22 cellular contexts compared by ENCODE assay signal in the genomic region with DNA sequence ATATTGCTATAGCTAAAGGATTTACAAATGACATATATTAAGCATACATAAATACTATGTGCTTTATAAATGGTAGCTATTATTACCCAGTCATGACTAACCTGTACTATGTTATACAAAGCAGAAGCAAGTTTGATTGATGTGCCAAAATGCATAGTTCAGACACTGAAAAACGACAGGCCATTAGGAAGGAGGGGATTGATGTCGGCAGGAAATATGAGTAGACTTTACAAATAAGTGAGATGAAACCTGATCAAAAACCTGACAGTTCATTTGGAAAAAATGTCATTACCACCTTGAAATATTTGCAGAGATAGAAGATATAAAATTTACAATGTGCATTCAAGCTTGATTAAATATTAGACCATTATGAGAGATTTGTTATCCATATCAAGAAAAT.
"Had no signal": no experiment of that assay in that cellular context is flagged by ENCODE, and none has a peak within 500 bp of the region (broad histone marks: within the 10 kb centered on the region; RNA-seq: fewer than 3 reads in every experiment).

No MANE protein-coding gene starts in this region.

- H3K4me3 Mint-ChIP-seq: endodermal cell; naive thymus-derived CD4-positive, alpha-beta T cell; nephron progenitor cell had no signal

- ATAC-seq: heart left ventricle; left lobe of liver; naive thymus-derived CD4-positive, alpha-beta T cell; psoas muscle had no signal

- H3K27ac ChIP-seq: colonic mucosa, heart left ventricle, neutrophil, psoas muscle, sigmoid colon, skin epidermis had no signal

- H3K27me3 ChIP-seq: colonic mucosa, heart left ventricle, sigmoid colon had no signal

- H3K27ac Mint-ChIP-seq: endodermal cell; naive thymus-derived CD4-positive, alpha-beta T cell; nephron progenitor cell had no signal

- H3K4me3 ChIP-seq: colonic mucosa, heart left ventricle, psoas muscle, sigmoid colon, skin epidermis had no signal

- H3K4me1 ChIP-seq: colonic mucosa, heart left ventricle, sigmoid colon had no signal

- H3K9me3 Mint-ChIP-seq: endodermal cell; naive thymus-derived CD4-positive, alpha-beta T cell; nephron progenitor cell had no signal

- H3K9me3 ChIP-seq: colonic mucosa, neutrophil, sigmoid colon had no signal

- H3K36me3 Mint-ChIP-seq: naive thymus-derived CD4-positive, alpha-beta T cell had no signal

- FAIRE-seq: endothelial cell of umbilical vein, urothelium cell line had no signal

- DNase-seq: colonic mucosa; dermis blood vessel endothelial cell; effector CD4-positive, alpha-beta T cell; endodermal cell; erythroblast; foreskin melanocyte; heart left ventricle; hippocampal formation; kidney glomerular epithelial cell; mammary epithelial cell; naive thymus-derived CD4-positive, alpha-beta T cell; nephron progenitor cell; psoas muscle; retina; sigmoid colon; stimulated activated naive CD4-positive, alpha-beta T cell treated with Interleukin-2 at 50 U/mL for 16 hours; trophoblast cell had no signal

- H3K36me3 ChIP-seq: colonic mucosa, heart left ventricle, neutrophil, sigmoid colon had no signal
